In the genomic region with DNA sequence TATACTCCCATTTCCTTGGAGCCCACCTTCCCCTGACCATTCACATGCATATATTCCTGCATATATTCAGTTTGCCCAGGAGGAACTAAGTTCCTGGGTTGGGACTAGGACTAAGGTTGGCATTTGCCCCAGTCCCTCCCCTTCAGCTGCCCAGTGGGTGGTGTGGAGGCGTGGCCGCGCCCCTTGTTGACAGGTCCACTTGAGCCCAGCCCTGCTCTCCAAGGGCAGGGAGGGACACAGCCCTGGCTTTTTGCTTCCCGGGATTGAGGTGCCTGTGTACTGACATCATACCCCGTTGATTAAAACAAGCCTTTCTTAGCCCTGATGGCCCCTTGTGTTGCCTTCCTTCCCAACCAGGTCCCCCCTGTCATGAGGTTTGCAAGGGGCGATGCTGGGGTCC, we compare ENCODE assay signal across 16 cellular contexts. TPM values are rescaled to one million over a fixed set of nuclear protein-coding genes. Genes with fewer than 3 reads are reported as not detected.
DNase-seq lines count a peak whose midpoint lies in the region; ATAC-seq and TF ChIP-seq lines count a peak whose summit lies in the region.
"Had no signal": no experiment of that assay in that cellular context is flagged by ENCODE, and none has a peak within 500 bp of the region (broad histone marks: within the 10 kb centered on the region; RNA-seq: fewer than 3 reads in every experiment).

No MANE protein-coding gene starts in this region.

- no peaks in the 10 kb centered on the region for H3K9me3 Mint-ChIP-seq in effector memory CD8-positive, alpha-beta T cell
- H3K9me3 Mint-ChIP-seq in naive thymus-derived CD8-positive, alpha-beta T cell, result no peaks in the 10 kb centered on the region
- H3K9me3 Mint-ChIP-seq: activated naive CD4-positive, alpha-beta T cell treated with anti-CD3 and anti-CD28 coated beads, Interleukin-2, amount 50 U/mL, for 24 hours; nephron progenitor cell; stimulated activated naive CD8-positive, alpha-beta T cell treated with anti-CD3 and anti-CD28 coated beads, Interleukin-15, Interleukin-2, amounts not matched to agents 100 ng/mL and 50 ng/mL, for 24 hours had no signal

- peaks cover 11% of the 10 kb centered on the region for H3K27me3 ChIP-seq in osteoblast (ENCODE audit: insufficient read depth, low read length)
- H3K27me3 ChIP-seq in hepatocyte, result no peaks in the 10 kb centered on the region
- H3K27me3 ChIP-seq: BLaER1 had no signal

- H3K36me3 Mint-ChIP-seq in effector memory CD8-positive, alpha-beta T cell (ENCODE audit: insufficient read depth), result no peaks in the 10 kb centered on the region
- H3K36me3 Mint-ChIP-seq in naive thymus-derived CD8-positive, alpha-beta T cell, result no peaks in the 10 kb centered on the region
- H3K36me3 Mint-ChIP-seq: activated naive CD4-positive, alpha-beta T cell treated with anti-CD3 and anti-CD28 coated beads, Interleukin-2, amount 50 U/mL, for 24 hours had no signal

- no peak overlapping the region for H3K4me2 ChIP-seq in osteoblast (ENCODE audit: insufficient read depth, low read length)
- no peak overlapping the region for H3K4me2 ChIP-seq in hepatocyte
- H3K4me2 ChIP-seq: BLaER1 had no signal

- H3K27ac Mint-ChIP-seq in effector memory CD8-positive, alpha-beta T cell, result no peak overlapping the region
- no peak overlapping the region for H3K27ac Mint-ChIP-seq in naive thymus-derived CD8-positive, alpha-beta T cell
- H3K27ac Mint-ChIP-seq: activated naive CD4-positive, alpha-beta T cell treated with anti-CD3 and anti-CD28 coated beads, Interleukin-2, amount 50 U/mL, for 24 hours; nephron progenitor cell; stimulated activated naive CD8-positive, alpha-beta T cell treated with anti-CD3 and anti-CD28 coated beads, Interleukin-15, Interleukin-2, amounts not matched to agents 100 ng/mL and 50 ng/mL, for 24 hours had no signal

- WGBS in hepatocyte (ENCODE audit: low lambda C conversion rate, missing lambda C conversion rate), result 84% methylated on average over 6 of the region's 6 CpGs

- ATAC-seq in effector memory CD8-positive, alpha-beta T cell (replicated peaks), result no peak
- no peak for ATAC-seq in naive thymus-derived CD8-positive, alpha-beta T cell

- H3K4me1 Mint-ChIP-seq in effector memory CD8-positive, alpha-beta T cell (ENCODE audit: low read depth in 2 of 2), result no peaks in the 10 kb centered on the region
- peaks cover 0 to 6% (median under 1%) of the 10 kb centered on the region in 4 donors for H3K4me1 Mint-ChIP-seq in naive thymus-derived CD8-positive, alpha-beta T cell
- H3K4me1 Mint-ChIP-seq: activated naive CD4-positive, alpha-beta T cell treated with anti-CD3 and anti-CD28 coated beads, Interleukin-2, amount 50 U/mL, for 24 hours had no signal

- no peaks in the 10 kb centered on the region for H4K20me1 ChIP-seq in osteoblast (ENCODE audit: insufficient read depth, low read length)
- H4K20me1 ChIP-seq in hepatocyte (ENCODE audit: insufficient read depth, poor library complexity, severe bottlenecking), result no peaks in the 10 kb centered on the region
- H4K20me1 ChIP-seq: BLaER1 had no signal

- no peaks in the 10 kb centered on the region for H3K36me3 ChIP-seq in osteoblast (ENCODE audit: insufficient read depth, low read length)
- H3K36me3 ChIP-seq in hepatocyte (replicated peaks; ENCODE audit: insufficient read depth, low read depth), result no peaks in the 10 kb centered on the region
- H3K36me3 ChIP-seq: BLaER1 had no signal

- H3K9me2 ChIP-seq in hepatocyte (replicated peaks; ENCODE audit: insufficient read depth), result no peaks in the 10 kb centered on the region

- H3K27me3 Mint-ChIP-seq in effector memory CD8-positive, alpha-beta T cell, result peaks cover 6 to 10% of the 10 kb centered on the region in 2 donors
- peaks cover 0 to 2% (median 0%) of the 10 kb centered on the region in 5 donors for H3K27me3 Mint-ChIP-seq in naive thymus-derived CD8-positive, alpha-beta T cell
- H3K27me3 Mint-ChIP-seq: activated naive CD4-positive, alpha-beta T cell treated with anti-CD3 and anti-CD28 coated beads, Interleukin-2, amount 50 U/mL, for 24 hours; stimulated activated naive CD8-positive, alpha-beta T cell treated with anti-CD3 and anti-CD28 coated beads, Interleukin-15, Interleukin-2, amounts not matched to agents 100 ng/mL and 50 ng/mL, for 24 hours had no signal

- no peaks in the 10 kb centered on the region for H3K4me1 ChIP-seq in osteoblast (ENCODE audit: insufficient read depth, low read length)
- H3K4me1 ChIP-seq in hepatocyte (ENCODE audit: insufficient read depth), result peaks cover 7% of the 10 kb centered on the region
- H3K4me1 ChIP-seq: BLaER1 had no signal

- H3K27ac ChIP-seq in osteoblast (ENCODE audit: low read depth, low read length) (no peak overlapping the region), hepatocyte (no peak overlapping the region)
- H3K27ac ChIP-seq: BLaER1 had no signal

- TF ChIP-seq CTCF in fibroblast of the aortic adventitia (IDR thresholded peaks at IDR 0.05; ENCODE audit: insufficient read depth, low read length) (no peak), osteoblast (IDR thresholded peaks at IDR 0.05; ENCODE audit: extremely low read depth, low read depth, low read length) (no peak), hepatocyte (IDR thresholded peaks at IDR 0.05; ENCODE audit: poor library complexity) (no peak)

- no peaks in the 10 kb centered on the region for H3K9me3 ChIP-seq in osteoblast (ENCODE audit: low read depth, low read length)
- no peaks in the 10 kb centered on the region for H3K9me3 ChIP-seq in hepatocyte (ENCODE audit: low read depth)
- H3K9me3 ChIP-seq: BLaER1 had no signal

- no peak overlapping the region for H2AFZ ChIP-seq in osteoblast (ENCODE audit: low read length)
- no peak overlapping the region for H2AFZ ChIP-seq in hepatocyte

- DNase-seq in CD1c-positive myeloid dendritic cell (ENCODE audit: extremely low spot score) (peak; percentile 32), NCI-H2196 (lab: John Stamatoyannopoulos, UW; ENCODE audit: unreplicated experiment) (peak; percentile 72), fibroblast of the aortic adventitia (ENCODE audit: low read depth) (peak; percentile 11), osteoblast (ENCODE audit: insufficient read length, low spot score, missing footprints) (peak; percentile 65), kidney tubule cell (ENCODE audit: low spot score) (no peak), hepatocyte (ENCODE audit: low spot score) (no peak)
- DNase-seq in effector memory CD8-positive, alpha-beta T cell, result no peak
- DNase-seq in naive thymus-derived CD8-positive, alpha-beta T cell, result no peak
- DNase-seq: activated CD4-positive, alpha-beta T cell treated with anti-CD3 and anti-CD28 coated beads, Interleukin-2, amount 50 U/mL, for 48 hours; NCI-H82; nephron progenitor cell; stimulated activated CD4-positive, alpha-beta T cell treated with anti-CD3 and anti-CD28 coated beads, Interleukin-1b, Interleukin-23, amount 100 ng/mL, for 48 hours; SW 1271 had no signal

- H3K4me3 ChIP-seq in fibroblast of the aortic adventitia (ENCODE audit: low read depth, low read length) (no peak overlapping the region), osteoblast (ENCODE audit: insufficient read depth, low read length) (no peak overlapping the region), hepatocyte (no peak overlapping the region)
- H3K4me3 ChIP-seq: BLaER1 had no signal

- H3K4me3 Mint-ChIP-seq in effector memory CD8-positive, alpha-beta T cell, result no peak overlapping the region
- no peak overlapping the region for H3K4me3 Mint-ChIP-seq in naive thymus-derived CD8-positive, alpha-beta T cell
- H3K4me3 Mint-ChIP-seq: activated naive CD4-positive, alpha-beta T cell treated with anti-CD3 and anti-CD28 coated beads, Interleukin-2, amount 50 U/mL, for 24 hours; nephron progenitor cell; stimulated activated naive CD8-positive, alpha-beta T cell treated with anti-CD3 and anti-CD28 coated beads, Interleukin-15, Interleukin-2, amounts not matched to agents 100 ng/mL and 50 ng/mL, for 24 hours had no signal

- H3K79me2 ChIP-seq in osteoblast (ENCODE audit: insufficient read depth, low read length) (no peaks in the 10 kb centered on the region), hepatocyte (peaks cover 33% of the 10 kb centered on the region)

- POLR2A ChIA-PET in naive thymus-derived CD8-positive, alpha-beta T cell (lab: Charles Lee), result no interaction called here

RNA-seq across cellular contexts. Expression of gene ERBB3, which starts 7.3 kb away (rescaled TPM):
- total RNA-seq in fibroblast of the aortic adventitia (ENCODE audit: low replicate concordance) (1.2 and 1.5 TPM in 2 replicates), osteoblast (1.1 and 2.4 TPM in 2 replicates), hepatocyte (104 and 128 TPM in 2 replicates)
- 56.1 and 69.0 TPM in 2 replicates for polyA plus RNA-seq in hepatocyte
- total RNA-seq in naive thymus-derived CD8-positive, alpha-beta T cell, result 10 to 100 TPM; 22.7 to 26.0 TPM
- 1 to 10 TPM; 1.3 to 3.3 (median 1.7) TPM for polyA plus RNA-seq in naive thymus-derived CD8-positive, alpha-beta T cell

RNA-seq across cellular contexts. Expression of gene PA2G4, which starts 17.1 kb away (rescaled TPM):
- total RNA-seq in fibroblast of the aortic adventitia (ENCODE audit: low replicate concordance), result 102 and 141 TPM in 2 replicates
- 99.0 and 115 TPM in 2 replicates for total RNA-seq in osteoblast
- 87.9 and 90.7 TPM in 2 replicates for total RNA-seq in hepatocyte
- polyA plus RNA-seq in hepatocyte, result 102 and 109 TPM in 2 replicates
- 100 to 1,000 TPM; 132 to 135 TPM for total RNA-seq in naive thymus-derived CD8-positive, alpha-beta T cell
- 100 to 1,000 TPM; 219 to 241 (median 241) TPM for polyA plus RNA-seq in naive thymus-derived CD8-positive, alpha-beta T cell

RNA-seq across cellular contexts. Expression of gene RPL41, which starts 29.2 kb away (rescaled TPM):
- total RNA-seq in fibroblast of the aortic adventitia (ENCODE audit: low replicate concordance) (2,772 and 12,570 TPM in 2 replicates), osteoblast (1,930 and 2,844 TPM in 2 replicates), hepatocyte (2,379 and 2,801 TPM in 2 replicates)
- 2,115 and 2,240 TPM in 2 replicates for polyA plus RNA-seq in hepatocyte
- 1,000 to 10,000 TPM; 5,098 to 5,261 TPM for total RNA-seq in naive thymus-derived CD8-positive, alpha-beta T cell
- over 10,000 TPM in 1 of 3 donors, 1,000 to 10,000 TPM in 2; 8,782 to 10,436 (median 9,902) TPM for polyA plus RNA-seq in naive thymus-derived CD8-positive, alpha-beta T cell

RNA-seq across cellular contexts. Expression of gene ZC3H10, which starts 30.8 kb away (rescaled TPM):
- total RNA-seq in fibroblast of the aortic adventitia (ENCODE audit: low replicate concordance) (5.9 and 7.3 TPM in 2 replicates), osteoblast (9.0 and 10.6 TPM in 2 replicates), hepatocyte (3.7 and 9.0 TPM in 2 replicates)
- polyA plus RNA-seq in hepatocyte, result 2.2 and 5.7 TPM in 2 replicates
- 10 to 100 TPM; 15.1 to 15.9 TPM for total RNA-seq in naive thymus-derived CD8-positive, alpha-beta T cell
- polyA plus RNA-seq in naive thymus-derived CD8-positive, alpha-beta T cell, result 1 to 10 TPM; 1.3 to 2.5 (median 1.8) TPM

RNA-seq across cellular contexts. Expression of gene ESYT1, which starts 40.8 kb away (rescaled TPM):
- 207 and 267 TPM in 2 replicates for total RNA-seq in fibroblast of the aortic adventitia (ENCODE audit: low replicate concordance)
- 239 and 304 TPM in 2 replicates for total RNA-seq in osteoblast
- 44.9 and 52.3 TPM in 2 replicates for total RNA-seq in hepatocyte
- 40.0 and 43.8 TPM in 2 replicates for polyA plus RNA-seq in hepatocyte
- total RNA-seq in naive thymus-derived CD8-positive, alpha-beta T cell, result 100 to 1,000 TPM; 257 to 270 TPM
- polyA plus RNA-seq in naive thymus-derived CD8-positive, alpha-beta T cell, result 100 to 1,000 TPM; 354 to 433 (median 357) TPM

Comparison
In these comparisons a context has a peak if more than half of its experiments do, and no peak if none do; other contexts are left out.
1. DNase-seq: peak in CD1c-positive myeloid dendritic cell (single experiment), NCI-H2196 (single experiment), fibroblast of the aortic adventitia (single experiment) and osteoblast (single experiment); none in kidney tubule cell (single experiment), hepatocyte (single experiment), effector memory CD8-positive, alpha-beta T cell (0 of 3) and naive thymus-derived CD8-positive, alpha-beta T cell (0 of 10).